Comparison of ENCODE assay signal across 1 cellular context in the genomic region with DNA sequence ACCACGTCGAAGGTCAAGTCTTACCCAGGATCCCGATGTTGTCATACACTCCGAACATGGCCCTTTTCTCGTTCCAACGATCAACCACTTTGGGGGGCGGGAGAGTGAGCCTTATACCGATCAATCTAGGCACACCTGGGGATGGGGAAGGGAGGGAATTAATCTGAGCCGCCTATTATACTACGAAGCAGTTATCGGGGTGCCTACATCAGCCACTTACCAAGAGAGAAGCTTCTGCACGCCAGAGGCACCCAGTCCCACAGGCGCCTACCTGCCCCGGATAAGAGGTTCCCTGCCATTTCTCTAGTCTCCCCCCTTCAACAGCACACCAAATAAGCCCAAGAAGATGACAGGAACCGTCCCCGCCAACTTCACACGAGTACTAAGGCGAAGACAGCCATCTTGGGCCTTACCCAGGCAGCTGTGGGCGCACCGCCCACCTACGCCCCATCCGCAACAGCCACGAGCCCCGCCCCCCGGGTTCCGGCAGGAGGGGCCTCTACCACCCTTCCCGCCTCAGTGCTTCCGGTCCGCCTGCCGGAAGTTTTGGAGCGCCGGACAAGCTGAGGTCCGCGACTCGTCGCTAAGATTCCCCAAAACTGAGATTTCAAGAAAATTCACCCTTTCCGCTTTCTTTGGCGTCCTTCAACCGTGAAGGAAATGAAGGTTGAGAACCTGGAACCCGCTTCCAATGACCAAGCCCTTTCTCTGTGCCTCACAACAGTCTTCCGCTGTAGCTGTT.
A peak's percentile ranks its signal among the peaks of the same experiment; 100 is the strongest.
TF ChIP-seq lines count a peak whose summit lies in the region.

Gene MRPL51, minus strand, starts transcription at position 425 of the 742 bp plus-strand sequence. Its CDS starts 126 bp downstream, at position 299.

TF ChIP-seq in HCT116, 20 proteins besides CTCF, POLR2A, EP300 and RAD21 (continued from another document):
- TF ChIP-seq REST (IDR thresholded peaks at IDR 0.05; ENCODE audit: low read depth), result no peak
- no peak for TF ChIP-seq EZH2 (IDR thresholded peaks at IDR 0.05)
- TF ChIP-seq CBX3 (IDR thresholded peaks at IDR 0.05; ENCODE audit: low read depth), result no peak
- TF ChIP-seq ZNF274 (IDR thresholded peaks at IDR 0.05; ENCODE audit: low read depth, low read length), result no peak
- TF ChIP-seq YY1 (IDR thresholded peaks at IDR 0.05; ENCODE audit: extremely low read depth, insufficient replicate concordance, low read depth, low read length), result peak; percentile 96
- TF ChIP-seq EZH2phosphoT487 (IDR thresholded peaks at IDR 0.05; ENCODE audit: borderline replicate concordance), result no peak
- TF ChIP-seq ZFX (IDR thresholded peaks at IDR 0.05), result peak; percentile 43; the same call in 1 of the 2 replicates
- TF ChIP-seq CEBPB (IDR thresholded peaks at IDR 0.05; ENCODE audit: low read depth), result no peak
- TF ChIP-seq SP1 (IDR thresholded peaks at IDR 0.05; ENCODE audit: low read depth), result peak; percentile 63
